In genomic region chr3:59930170-59930569, GRCh38 we compare ENCODE assay signal across 28 cellular contexts.
"Had no signal": no experiment of that assay in that cellular context is flagged by ENCODE, and none has a peak within 500 bp of the region (broad histone marks: within the 10 kb centered on the region; RNA-seq: fewer than 3 reads in every experiment).

No MANE protein-coding gene starts in this region.

- H3K27me3 ChIP-seq: left lung, neural progenitor cell, neutrophil, right atrium auricular region, right lobe of liver, tibial nerve, uterus had no signal

- H3K9me3 Mint-ChIP-seq: natural killer cell, nephron progenitor cell, neural progenitor cell, type B pancreatic cell had no signal

- DNase-seq: hippocampal formation; kidney glomerular epithelial cell; left cardiac atrium; left lung; lower lobe of right lung; mammary epithelial cell; mesenchymal stem cell; natural killer cell; nephron progenitor cell; occipital lobe; psoas muscle; right lobe of liver; stimulated activated CD4-positive, alpha-beta T cell treated with anti-CD3 and anti-CD28 coated beads, Interleukin-1b, Interleukin-23, amount 100 ng/mL, for 48 hours; stimulated activated CD4-positive, alpha-beta T cell treated with anti-CD3 and anti-CD28 coated beads, Interleukin-2, amount 100 ng/mL, for 48 hours; stimulated activated CD4-positive, alpha-beta T cell treated with anti-CD3 and anti-CD28 coated beads, Interleukin-4, amount 100 ng/mL, for 4 hours; stimulated activated CD8-positive, alpha-beta memory T cell treated with anti-CD3 and anti-CD28 coated beads, Interleukin-4, amount 100 ng/mL, for 48 hours; stimulated activated naive CD4-positive, alpha-beta T cell treated with Interleukin-2 at 50 U/mL for 16 hours; stimulated activated naive CD8-positive, alpha-beta T cell treated with anti-CD3 and anti-CD28 coated beads, Interleukin-15, amount 100 ng/mL, for 72 hours; substantia nigra; uterus had no signal

- H3K4me1 Mint-ChIP-seq: nephron progenitor cell; neural progenitor cell; stimulated activated memory B cell treated with anti-CD40 and anti-IgM and Interleukin-4, amounts not matched to agents 10 μg/mL and 1 μg/mL and 100 μg/mL, for 72 hours had no signal

- H3K36me3 ChIP-seq: left lung, lower lobe of right lung, neural progenitor cell, neutrophil, right atrium auricular region, right lobe of liver, tibial nerve, uterus had no signal

- H3K9me3 ChIP-seq: left lung, lower lobe of right lung, neutrophil, psoas muscle, right atrium auricular region, right lobe of liver, tibial nerve, uterus had no signal

- H3K36me3 Mint-ChIP-seq: natural killer cell; neural progenitor cell; stimulated activated memory B cell treated with anti-CD40 and anti-IgM and Interleukin-4, amounts not matched to agents 10 μg/mL and 1 μg/mL and 100 μg/mL, for 72 hours; type B pancreatic cell had no signal

- H3K27ac ChIP-seq: left lung, lower lobe of right lung, neural progenitor cell, neutrophil, parathyroid adenoma, psoas muscle, right atrium auricular region, right lobe of liver, tibial nerve, uterus had no signal

- H3K9ac ChIP-seq: neural progenitor cell, parathyroid adenoma had no signal

- ATAC-seq: left cardiac atrium; left lung; lower lobe of right lung; natural killer cell; psoas muscle; right lobe of liver; stimulated activated memory B cell treated with anti-CD40 and anti-IgM and Interleukin-4, amounts not matched to agents 10 μg/mL and 1 μg/mL and 100 μg/mL, for 72 hours; stimulated activated naive CD8-positive, alpha-beta T cell treated with anti-CD3 and anti-CD28 coated beads, Interleukin-15, amount 100 ng/mL, for 72 hours had no signal

- H3K4me1 ChIP-seq: left lung, lower lobe of right lung, neural progenitor cell, parathyroid adenoma, psoas muscle, right atrium auricular region, right lobe of liver, tibial nerve, uterus had no signal

- H3K4me3 Mint-ChIP-seq: natural killer cell; nephron progenitor cell; neural progenitor cell; stimulated activated memory B cell treated with anti-CD40 and anti-IgM and Interleukin-4, amounts not matched to agents 10 μg/mL and 1 μg/mL and 100 μg/mL, for 72 hours; stimulated activated naive CD8-positive, alpha-beta T cell treated with anti-CD3 and anti-CD28 coated beads, Interleukin-15, amount 100 ng/mL, for 72 hours; type B pancreatic cell had no signal

- H3K27me3 Mint-ChIP-seq: stimulated activated naive CD8-positive, alpha-beta T cell treated with anti-CD3 and anti-CD28 coated beads, Interleukin-15, amount 100 ng/mL, for 72 hours had no signal

- H3K4me3 ChIP-seq: left lung, lower lobe of right lung, neural progenitor cell, psoas muscle, right atrium auricular region, right lobe of liver, smooth muscle cell, tibial nerve, uterus had no signal

- H3K27ac Mint-ChIP-seq: natural killer cell; nephron progenitor cell; neural progenitor cell; stimulated activated memory B cell treated with anti-CD40 and anti-IgM and Interleukin-4, amounts not matched to agents 10 μg/mL and 1 μg/mL and 100 μg/mL, for 72 hours; type B pancreatic cell had no signal
